ENCODE assay signal across 1 cellular context in genomic region chr7:73667344-73668102, GRCh38.
TF ChIP-seq lines count a peak whose summit lies in the region.

A gene with protein sequence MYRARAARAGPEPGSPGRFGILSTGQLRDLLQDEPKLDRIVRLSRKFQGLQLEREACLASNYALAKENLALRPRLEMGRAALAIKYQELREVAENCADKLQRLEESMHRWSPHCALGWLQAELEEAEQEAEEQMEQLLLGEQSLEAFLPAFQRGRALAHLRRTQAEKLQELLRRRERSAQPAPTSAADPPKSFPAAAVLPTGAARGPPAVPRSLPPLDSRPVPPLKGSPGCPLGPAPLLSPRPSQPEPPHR (plus strand): TSS chr7:73667831. CDS start chr7:73667959, 128 bp downstream.

TF ChIP-seq in HepG2, 621 proteins besides CTCF, POLR2A, EP300 and RAD21 (continued from another document and continues in another):
- TF ChIP-seq ATF6 (CRISPR knock-in tag; conservative IDR thresholded peaks at IDR 0.05), result no peak
- no peak for TF ChIP-seq ZNF282 (IDR thresholded peaks at IDR 0.05; ENCODE audit: partially characterized antibody)
- TF ChIP-seq ZNF263 (CRISPR knock-in tag; IDR thresholded peaks at IDR 0.05), result no peak
- TF ChIP-seq, protein P1, sequence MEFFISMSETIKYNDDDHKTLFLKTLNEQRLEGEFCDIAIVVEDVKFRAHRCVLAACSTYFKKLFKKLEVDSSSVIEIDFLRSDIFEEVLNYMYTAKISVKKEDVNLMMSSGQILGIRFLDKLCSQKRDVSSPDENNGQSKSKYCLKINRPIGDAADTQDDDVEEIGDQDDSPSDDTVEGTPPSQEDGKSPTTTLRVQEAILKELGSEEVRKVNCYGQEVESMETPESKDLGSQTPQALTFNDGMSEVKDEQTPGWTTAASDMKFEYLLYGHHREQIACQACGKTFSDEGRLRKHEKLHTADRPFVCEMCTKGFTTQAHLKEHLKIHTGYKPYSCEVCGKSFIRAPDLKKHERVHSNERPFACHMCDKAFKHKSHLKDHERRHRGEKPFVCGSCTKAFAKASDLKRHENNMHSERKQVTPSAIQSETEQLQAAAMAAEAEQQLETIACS (CRISPR knock-in tag; IDR thresholded peaks at IDR 0.05), result no peak
- no peak for TF ChIP-seq ZNF30 (CRISPR knock-in tag; IDR thresholded peaks at IDR 0.05)
- TF ChIP-seq ZNF501 (CRISPR knock-in tag; IDR thresholded peaks at IDR 0.05), result 0 out of 2 replicates have a peak, but pooled peaks have one; percentile 27
- TF ChIP-seq ZFYVE20 (CRISPR knock-in tag; IDR thresholded peaks at IDR 0.05; ENCODE audit: borderline replicate concordance, low read depth), result no peak
- no peak for TF ChIP-seq ZNF598 (CRISPR knock-in tag; IDR thresholded peaks at IDR 0.05; ENCODE audit: borderline replicate concordance)
- no peak for TF ChIP-seq ZNF607 (CRISPR knock-in tag; IDR thresholded peaks at IDR 0.05; ENCODE audit: borderline replicate concordance)
- TF ChIP-seq ATF7-NPFF (CRISPR knock-in tag; IDR thresholded peaks at IDR 0.05; ENCODE audit: low read depth), result peak; percentile 62; the same call in 1 of the 2 replicates
- peak; percentile 99 for TF ChIP-seq CHD4 (IDR thresholded peaks at IDR 0.05; ENCODE audit: borderline replicate concordance, low read length)
- TF ChIP-seq TMF1 (CRISPR knock-in tag; IDR thresholded peaks at IDR 0.05; ENCODE audit: low read depth), result no peak
- TF ChIP-seq, protein P2, sequence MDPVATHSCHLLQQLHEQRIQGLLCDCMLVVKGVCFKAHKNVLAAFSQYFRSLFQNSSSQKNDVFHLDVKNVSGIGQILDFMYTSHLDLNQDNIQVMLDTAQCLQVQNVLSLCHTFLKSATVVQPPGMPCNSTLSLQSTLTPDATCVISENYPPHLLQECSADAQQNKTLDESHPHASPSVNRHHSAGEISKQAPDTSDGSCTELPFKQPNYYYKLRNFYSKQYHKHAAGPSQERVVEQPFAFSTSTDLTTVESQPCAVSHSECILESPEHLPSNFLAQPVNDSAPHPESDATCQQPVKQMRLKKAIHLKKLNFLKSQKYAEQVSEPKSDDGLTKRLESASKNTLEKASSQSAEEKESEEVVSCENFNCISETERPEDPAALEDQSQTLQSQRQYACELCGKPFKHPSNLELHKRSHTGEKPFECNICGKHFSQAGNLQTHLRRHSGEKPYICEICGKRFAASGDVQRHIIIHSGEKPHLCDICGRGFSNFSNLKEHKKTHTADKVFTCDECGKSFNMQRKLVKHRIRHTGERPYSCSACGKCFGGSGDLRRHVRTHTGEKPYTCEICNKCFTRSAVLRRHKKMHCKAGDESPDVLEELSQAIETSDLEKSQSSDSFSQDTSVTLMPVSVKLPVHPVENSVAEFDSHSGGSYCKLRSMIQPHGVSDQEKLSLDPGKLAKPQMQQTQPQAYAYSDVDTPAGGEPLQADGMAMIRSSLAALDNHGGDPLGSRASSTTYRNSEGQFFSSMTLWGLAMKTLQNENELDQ (CRISPR knock-in tag; IDR thresholded peaks at IDR 0.05; ENCODE audit: borderline replicate concordance), result no peak
- no peak for TF ChIP-seq ZNF75D (CRISPR knock-in tag; IDR thresholded peaks at IDR 0.05; ENCODE audit: borderline replicate concordance)
- no peak for TF ChIP-seq ZNF432 (CRISPR knock-in tag; IDR thresholded peaks at IDR 0.05; ENCODE audit: borderline replicate concordance)
- TF ChIP-seq ZNF121 (CRISPR knock-in tag; IDR thresholded peaks at IDR 0.05), result no peak
- no peak for TF ChIP-seq SRSF1 (optimal IDR thresholded peaks at IDR 0.05; ENCODE audit: low read depth, low read length)
- TF ChIP-seq ZNF646 (CRISPR knock-in tag; IDR thresholded peaks at IDR 0.05), result no peak
- TF ChIP-seq, protein P3, sequence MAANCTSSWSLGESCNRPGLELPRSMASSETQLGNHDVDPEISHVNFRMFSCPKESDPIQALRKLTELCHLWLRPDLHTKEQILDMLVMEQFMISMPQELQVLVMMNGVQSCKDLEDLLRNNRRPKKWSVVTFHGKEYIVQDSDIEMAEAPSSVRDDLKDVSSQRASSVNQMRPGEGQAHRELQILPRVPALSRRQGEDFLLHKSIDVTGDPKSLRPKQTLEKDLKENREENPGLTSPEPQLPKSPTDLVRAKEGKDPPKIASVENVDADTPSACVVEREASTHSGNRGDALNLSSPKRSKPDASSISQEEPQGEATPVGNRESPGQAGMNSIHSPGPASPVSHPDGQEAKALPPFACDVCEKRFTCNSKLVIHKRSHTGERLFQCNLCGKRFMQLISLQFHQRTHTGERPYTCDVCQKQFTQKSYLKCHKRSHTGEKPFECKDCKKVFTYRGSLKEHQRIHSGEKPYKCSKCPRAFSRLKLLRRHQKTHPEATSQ (CRISPR knock-in tag; IDR thresholded peaks at IDR 0.05; ENCODE audit: borderline replicate concordance), result no peak
- TF ChIP-seq, protein P4, sequence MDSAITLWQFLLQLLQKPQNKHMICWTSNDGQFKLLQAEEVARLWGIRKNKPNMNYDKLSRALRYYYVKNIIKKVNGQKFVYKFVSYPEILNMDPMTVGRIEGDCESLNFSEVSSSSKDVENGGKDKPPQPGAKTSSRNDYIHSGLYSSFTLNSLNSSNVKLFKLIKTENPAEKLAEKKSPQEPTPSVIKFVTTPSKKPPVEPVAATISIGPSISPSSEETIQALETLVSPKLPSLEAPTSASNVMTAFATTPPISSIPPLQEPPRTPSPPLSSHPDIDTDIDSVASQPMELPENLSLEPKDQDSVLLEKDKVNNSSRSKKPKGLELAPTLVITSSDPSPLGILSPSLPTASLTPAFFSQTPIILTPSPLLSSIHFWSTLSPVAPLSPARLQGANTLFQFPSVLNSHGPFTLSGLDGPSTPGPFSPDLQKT (CRISPR knock-in tag; IDR thresholded peaks at IDR 0.05; ENCODE audit: borderline replicate concordance), result no peak
- TF ChIP-seq MED1 (CRISPR knock-in tag; IDR thresholded peaks at IDR 0.05), result no peak; the same call in 1 of the 2 replicates
- TF ChIP-seq TRIM24 (CRISPR knock-in tag; IDR thresholded peaks at IDR 0.05), result no peak
- 0 out of 2 replicates have a peak, but pooled peaks have one; percentile 24 for TF ChIP-seq ZNF740 (CRISPR knock-in tag; IDR thresholded peaks at IDR 0.05)
- no peak for TF ChIP-seq SIN3B (IDR thresholded peaks at IDR 0.05; ENCODE audit: low read length)
- TF ChIP-seq PREB (CRISPR knock-in tag; IDR thresholded peaks at IDR 0.05), result no peak
- no peak for TF ChIP-seq ZNF776 (CRISPR knock-in tag; IDR thresholded peaks at IDR 0.05)
- TF ChIP-seq, protein P5, sequence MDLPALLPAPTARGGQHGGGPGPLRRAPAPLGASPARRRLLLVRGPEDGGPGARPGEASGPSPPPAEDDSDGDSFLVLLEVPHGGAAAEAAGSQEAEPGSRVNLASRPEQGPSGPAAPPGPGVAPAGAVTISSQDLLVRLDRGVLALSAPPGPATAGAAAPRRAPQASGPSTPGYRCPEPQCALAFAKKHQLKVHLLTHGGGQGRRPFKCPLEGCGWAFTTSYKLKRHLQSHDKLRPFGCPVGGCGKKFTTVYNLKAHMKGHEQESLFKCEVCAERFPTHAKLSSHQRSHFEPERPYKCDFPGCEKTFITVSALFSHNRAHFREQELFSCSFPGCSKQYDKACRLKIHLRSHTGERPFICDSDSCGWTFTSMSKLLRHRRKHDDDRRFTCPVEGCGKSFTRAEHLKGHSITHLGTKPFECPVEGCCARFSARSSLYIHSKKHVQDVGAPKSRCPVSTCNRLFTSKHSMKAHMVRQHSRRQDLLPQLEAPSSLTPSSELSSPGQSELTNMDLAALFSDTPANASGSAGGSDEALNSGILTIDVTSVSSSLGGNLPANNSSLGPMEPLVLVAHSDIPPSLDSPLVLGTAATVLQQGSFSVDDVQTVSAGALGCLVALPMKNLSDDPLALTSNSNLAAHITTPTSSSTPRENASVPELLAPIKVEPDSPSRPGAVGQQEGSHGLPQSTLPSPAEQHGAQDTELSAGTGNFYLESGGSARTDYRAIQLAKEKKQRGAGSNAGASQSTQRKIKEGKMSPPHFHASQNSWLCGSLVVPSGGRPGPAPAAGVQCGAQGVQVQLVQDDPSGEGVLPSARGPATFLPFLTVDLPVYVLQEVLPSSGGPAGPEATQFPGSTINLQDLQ (CRISPR knock-in tag; IDR thresholded peaks at IDR 0.05), result no peak
- no peak for TF ChIP-seq ZNF512B (CRISPR knock-in tag; IDR thresholded peaks at IDR 0.05; ENCODE audit: borderline replicate concordance)
